8 cellular contexts compared by ENCODE assay signal in the genomic region with DNA sequence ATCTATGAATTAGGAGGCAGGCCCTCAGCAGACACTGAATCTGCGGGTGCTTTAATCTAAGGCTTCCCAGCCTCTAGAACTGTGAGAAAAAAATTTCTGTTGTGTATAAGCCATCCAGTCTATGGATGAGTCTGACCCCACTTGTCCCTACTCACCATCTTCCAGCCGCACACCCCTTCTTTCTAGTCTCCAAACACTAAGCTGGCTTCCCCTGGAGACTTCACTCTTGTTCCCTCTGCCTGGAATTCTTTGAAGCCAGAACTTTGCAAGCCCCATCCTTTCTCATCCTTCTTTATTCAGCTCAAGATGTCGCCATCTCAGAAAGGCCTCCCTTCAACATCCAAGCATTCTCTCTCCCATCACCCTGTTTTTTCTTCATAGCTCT. TPM values are rescaled to one million over a fixed set of nuclear protein-coding genes. Genes with fewer than 3 reads are reported as not detected.
DNase-seq lines count a peak whose midpoint lies in the region; ATAC-seq and TF ChIP-seq lines count a peak whose summit lies in the region.

No MANE protein-coding gene starts in this region.

- H3K9ac ChIP-seq in skeletal muscle tissue (ENCODE audit: low read depth in 1 of 3, low read length in 3 of 3): peak overlapping the region; percentile 85 to 92 (median 90)

- no peaks in the 10 kb centered on the region for H3K36me3 ChIP-seq in left ventricle myocardium inferior
- no peaks in the 10 kb centered on the region for H3K36me3 ChIP-seq in skeletal muscle tissue (ENCODE audit: control insufficient read depth in 3 of 3, insufficient read depth in 3 of 3, low read length in 3 of 3)

- intact Hi-C loops in left ventricle myocardium inferior (cut with micrococcal nuclease) (no loop called here), posterior cingulate gyrus (cut with DNase I) (no loop called here)

- no peak for DNase-seq in HFF-Myc (ENCODE audit: extremely low read depth, low read depth)
- no peak for DNase-seq in left ventricle myocardium inferior
- DNase-seq in GM10266 (ENCODE audit: extremely low spot score): no peak
- DNase-seq in posterior cingulate gyrus: no peak

- H3K4me1 ChIP-seq in left ventricle myocardium inferior: peaks cover 35% of the 10 kb centered on the region
- H3K4me1 ChIP-seq in skeletal muscle tissue (ENCODE audit: control insufficient read depth in 3 of 3, insufficient read depth in 3 of 3, low read length in 3 of 3): peaks cover 20 to 22% (median 20%) of the 10 kb centered on the region in 3 donors

- no peaks in the 10 kb centered on the region for H3K9me3 ChIP-seq in left ventricle myocardium inferior (replicated peaks)
- no peaks in the 10 kb centered on the region for H3K9me3 ChIP-seq in skeletal muscle tissue (ENCODE audit: control insufficient read depth in 3 of 3, low read length in 3 of 3)

- H3K4me3 ChIP-seq in HFF-Myc (replicated peaks; ENCODE audit: low read depth, low read length) (peak overlapping the region; percentile 99), left ventricle myocardium inferior (peak overlapping the region; percentile 92), skeletal muscle tissue (ENCODE audit: low read length in 3 of 3) (peak overlapping the region; percentile 95 to 97 (median 96))

- H3K27me3 ChIP-seq in left ventricle myocardium inferior (ENCODE audit: low read depth) (no peaks in the 10 kb centered on the region), skeletal muscle tissue (ENCODE audit: control insufficient read depth in 3 of 3, insufficient read depth in 3 of 3, low read length in 3 of 3) (no peaks in the 10 kb centered on the region)

- H3K27ac ChIP-seq in VCaP: peak overlapping the region; percentile 65
- peak overlapping the region; percentile 89 for H3K27ac ChIP-seq in left ventricle myocardium inferior (replicated peaks)
- H3K27ac ChIP-seq in skeletal muscle tissue (ENCODE audit: low read depth, low read length): peak overlapping the region; percentile 80

- no peak for ATAC-seq in HG02678 (IDR thresholded peaks at IDR 0.05; ENCODE audit: unreplicated experiment)
- no peak for ATAC-seq in HG02870 (IDR thresholded peaks at IDR 0.05; ENCODE audit: unreplicated experiment)

- TF ChIP-seq CTCF in HFF-Myc (IDR thresholded peaks at IDR 0.05; ENCODE audit: low read depth, low read length, missing control alignments) (no peak), VCaP (conservative IDR thresholded peaks at IDR 0.05) (no peak), left ventricle myocardium inferior (IDR thresholded peaks at IDR 0.05; ENCODE audit: borderline replicate concordance) (no peak), GM10266 (IDR thresholded peaks at IDR 0.05; ENCODE audit: control insufficient read depth, insufficient read depth, low read depth, missing control alignments) (no peak)

RNA-seq across cellular contexts. Expression of a gene that starts 0.6 kb away (rescaled TPM):
- 27.1 TPM for total RNA-seq in left ventricle myocardium inferior
- 54.8 TPM for total RNA-seq in skeletal muscle tissue

RNA-seq across cellular contexts. Expression of a gene that starts 47.1 kb away (rescaled TPM):
- total RNA-seq in left ventricle myocardium inferior (91.8 TPM), skeletal muscle tissue (11.5 TPM)

RNA-seq across cellular contexts. Expression of a gene that starts 59.7 kb away (rescaled TPM):
- total RNA-seq in left ventricle myocardium inferior: not detected
- total RNA-seq in skeletal muscle tissue: not detected
